ENCODE assay signal across 18 cellular contexts in the genomic region with DNA sequence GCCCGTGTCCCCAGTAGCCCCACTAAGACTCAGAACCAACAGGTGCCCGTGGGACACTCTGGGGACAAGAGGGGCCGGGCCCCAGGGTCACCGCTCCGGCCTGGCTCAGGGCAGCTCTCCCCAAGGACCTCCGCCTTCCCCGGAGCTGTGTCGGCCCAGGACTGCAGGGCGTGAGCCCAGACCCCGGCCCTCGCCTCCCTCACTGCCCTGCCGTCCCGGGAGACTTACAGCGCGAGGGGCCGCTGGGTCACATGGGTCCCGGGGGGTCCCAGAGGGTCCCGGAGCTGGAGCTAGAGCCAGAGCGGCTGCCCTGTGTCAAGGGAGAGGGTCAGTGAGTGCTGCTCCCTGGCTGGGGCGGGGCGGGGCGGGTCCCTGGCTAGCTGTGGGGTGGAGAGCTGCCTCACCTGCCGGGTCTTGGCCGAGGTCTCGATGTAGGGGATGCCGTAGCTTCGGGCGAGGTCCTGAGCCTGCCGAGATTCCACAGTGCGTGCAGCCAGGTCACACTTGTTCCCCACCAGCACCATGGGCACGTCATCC. TPM values are rescaled to one million over a fixed set of nuclear protein-coding genes. Genes with fewer than 3 reads are reported as not detected.
DNase-seq lines count a peak whose midpoint lies in the region; ATAC-seq and TF ChIP-seq lines count a peak whose summit lies in the region.
"Had no signal": no experiment of that assay in that cellular context is flagged by ENCODE, and none has a peak within 500 bp of the region (broad histone marks: within the 10 kb centered on the region; RNA-seq: fewer than 3 reads in every experiment).

No MANE protein-coding gene starts in this region.

- no peak overlapping the region for H3K4me2 ChIP-seq in MM.1S (ENCODE audit: low read depth, low read length)

- no peak overlapping the region for H3K4me3 ChIP-seq in H7 (ENCODE audit: insufficient read depth, low read depth, low read length)
- no peak overlapping the region for H3K4me3 ChIP-seq in MM.1S (ENCODE audit: low read length)
- H3K4me3 ChIP-seq: adrenal gland, prostate gland had no signal

- no peak overlapping the region for H2AFZ ChIP-seq in MM.1S (ENCODE audit: low read length)

- H4K20me1 ChIP-seq in MM.1S (ENCODE audit: insufficient read depth, low read length), result no peaks in the 10 kb centered on the region

- H3K9me3 ChIP-seq in CD4-positive, alpha-beta T cell (ENCODE audit: control insufficient read depth, low read length), result no peaks in the 10 kb centered on the region
- H3K9me3 ChIP-seq in MM.1S (replicated peaks; ENCODE audit: insufficient read depth, low read length), result no peaks in the 10 kb centered on the region
- H3K9me3 ChIP-seq: adrenal gland, heart left ventricle, prostate gland, SK-N-SH had no signal

- H3K36me3 ChIP-seq in H7 (replicated peaks; ENCODE audit: control insufficient read depth, insufficient read depth, low read length), result peaks cover 3% of the 10 kb centered on the region
- no peaks in the 10 kb centered on the region for H3K36me3 ChIP-seq in MM.1S (replicated peaks; ENCODE audit: insufficient read depth, low read length)

- CTCF ChIA-PET in CD4-positive, alpha-beta T cell (lab: Charles Lee), result no interaction called here

- no peak overlapping the region for H3K9ac ChIP-seq in MM.1S (ENCODE audit: low read length)

- no peak overlapping the region for H3K27ac Mint-ChIP-seq in CD4-positive, alpha-beta T cell
- peak overlapping the region; percentile 24 for H3K27ac Mint-ChIP-seq in endothelial cell (ENCODE audit: unreplicated experiment)
- H3K27ac Mint-ChIP-seq: stimulated activated effector memory CD8-positive, alpha-beta T cell treated with anti-CD3 and anti-CD28 coated beads, Interleukin-12 subunit alpha, Interleukin-12 subunit beta, amount 100 ng/mL, for 72 hours; T-helper 2 cell treated with Interferon-gamma antibody and Interleukin-4, amounts not matched to agents 5 μg/mL and 100 μg/mL, for 36 hours had no signal

- no peak for ATAC-seq in CD4-positive, alpha-beta T cell (ENCODE audit: poor library complexity)
- no peak for ATAC-seq in sciatic nerve
- ATAC-seq in HG02610 (IDR thresholded peaks at IDR 0.05; ENCODE audit: unreplicated experiment), result no peak
- no peak for ATAC-seq in GM19351 (IDR thresholded peaks at IDR 0.05; ENCODE audit: unreplicated experiment)
- ATAC-seq: heart left ventricle; stimulated activated effector memory CD8-positive, alpha-beta T cell treated with anti-CD3 and anti-CD28 coated beads, Interleukin-12 subunit alpha, Interleukin-12 subunit beta, amount 100 ng/mL, for 72 hours had no signal

- peaks cover 13% of the 10 kb centered on the region for H3K36me3 Mint-ChIP-seq in CD4-positive, alpha-beta T cell (ENCODE audit: low read depth)
- peaks cover 6% of the 10 kb centered on the region for H3K36me3 Mint-ChIP-seq in endothelial cell (ENCODE audit: low read depth, unreplicated experiment)

- peaks cover 17% of the 10 kb centered on the region for H3K4me1 ChIP-seq in MM.1S (ENCODE audit: low read length)

- no peak for DNase-seq in CD4-positive, alpha-beta T cell
- DNase-seq in H7, result peak; percentile 53
- no peak for DNase-seq in endothelial cell (ENCODE audit: low spot score)
- DNase-seq in sciatic nerve (ENCODE audit: low spot score), result peak; percentile 58
- no peak for DNase-seq in MM.1S
- DNase-seq: activated CD8-positive, alpha-beta memory T cell treated with anti-CD3 and anti-CD28 coated beads, Interleukin-2, amount 50 U/mL, for 4 hours; activated effector memory CD4-positive, alpha-beta T cell treated with Interleukin-2 at 50 U/mL for 16 hours; NCI-H1105; NCI-H2029 treated with DMSO at 0.1 percent for 48 hours; SK-N-SH; stimulated activated CD4-positive, alpha-beta T cell treated with anti-CD3 and anti-CD28 coated beads, Interleukin-1b, Interleukin-23, amount 100 ng/mL, for 48 hours had no signal

- no peak for TF ChIP-seq CTCF in CD4-positive, alpha-beta T cell (IDR thresholded peaks at IDR 0.05)
- no peak for TF ChIP-seq CTCF in endothelial cell (IDR thresholded peaks at IDR 0.05; ENCODE audit: unreplicated experiment)
- TF ChIP-seq CTCF in MM.1S (IDR thresholded peaks at IDR 0.05; ENCODE audit: low read length), result no peak

- peaks cover 16% of the 10 kb centered on the region for H3F3A ChIP-seq in MM.1S (ENCODE audit: insufficient read depth, low read length)

- POLR2A ChIA-PET in CD4-positive, alpha-beta T cell (lab: Charles Lee), result interaction anchor here (1.6 kb wide), 1 partner anchor 14 kb away, joined by 3 read pairs; no protein-coding TSS in a partner anchor

- intact Hi-C loops in CD4-positive, alpha-beta T cell (cut with DNase I, micrococcal nuclease), result no loop called here
- intact Hi-C loops in sciatic nerve (cut with DNase I), result no loop called here

- H3K27me3 ChIP-seq in CD4-positive, alpha-beta T cell (ENCODE audit: control insufficient read depth, insufficient read depth, low read length), result no peaks in the 10 kb centered on the region
- H3K27me3 ChIP-seq in H7 (ENCODE audit: control insufficient read depth, insufficient read depth, low read length), result peaks cover 11% of the 10 kb centered on the region
- H3K27me3 ChIP-seq in MM.1S (replicated peaks; ENCODE audit: insufficient read depth, low read length), result no peaks in the 10 kb centered on the region
- H3K27me3 ChIP-seq: adrenal gland had no signal

- no peaks in the 10 kb centered on the region for H3K9me3 Mint-ChIP-seq in CD4-positive, alpha-beta T cell
- no peaks in the 10 kb centered on the region for H3K9me3 Mint-ChIP-seq in endothelial cell (ENCODE audit: unreplicated experiment)
- H3K9me3 Mint-ChIP-seq: stimulated activated effector memory CD8-positive, alpha-beta T cell treated with anti-CD3 and anti-CD28 coated beads, Interleukin-12 subunit alpha, Interleukin-12 subunit beta, amount 100 ng/mL, for 72 hours; T-helper 2 cell treated with Interferon-gamma antibody and Interleukin-4, amounts not matched to agents 5 μg/mL and 100 μg/mL, for 36 hours had no signal

- peaks cover 18% of the 10 kb centered on the region for H3K79me2 ChIP-seq in MM.1S (ENCODE audit: low read length)

- H3K9me2 ChIP-seq in MM.1S (replicated peaks; ENCODE audit: insufficient read depth, low read length), result no peaks in the 10 kb centered on the region
- H3K9me2 ChIP-seq: SK-N-SH had no signal

- no peaks in the 10 kb centered on the region for H3K27me3 Mint-ChIP-seq in CD4-positive, alpha-beta T cell
- H3K27me3 Mint-ChIP-seq in endothelial cell (ENCODE audit: unreplicated experiment), result peaks cover 11% of the 10 kb centered on the region

- H3K4me1 Mint-ChIP-seq in CD4-positive, alpha-beta T cell (ENCODE audit: low read depth), result peaks cover 15% of the 10 kb centered on the region
- H3K4me1 Mint-ChIP-seq in endothelial cell (ENCODE audit: unreplicated experiment), result peaks cover 7% of the 10 kb centered on the region

- H3K27ac ChIP-seq in CD4-positive, alpha-beta T cell (ENCODE audit: low read depth, low read length), result no peak overlapping the region
- H3K27ac ChIP-seq in MM.1S (ENCODE audit: low read length), result no peak overlapping the region
- H3K27ac ChIP-seq: adrenal gland, prostate gland had no signal

- peak overlapping the region; percentile 42 for H3K4me3 Mint-ChIP-seq in CD4-positive, alpha-beta T cell
- no peak overlapping the region for H3K4me3 Mint-ChIP-seq in endothelial cell (ENCODE audit: unreplicated experiment)

RNA-seq across cellular contexts. Expression of gene HRAS, which starts 2.3 kb away (rescaled TPM):
- total RNA-seq in CD4-positive, alpha-beta T cell, result 10 to 100 TPM; 23.7 to 23.9 TPM
- 27.1 and 57.9 TPM in 2 replicates for total RNA-seq in H7 (2014; rRNA removed; shearing (Covaris generic))
- total RNA-seq in endothelial cell (ENCODE audit: unreplicated experiment) (92.4 TPM), sciatic nerve (45.2 TPM)

RNA-seq across cellular contexts. Expression of gene LRRC56, which starts 4.2 kb away (rescaled TPM):
- 1 to 10 TPM; 2.4 TPM for total RNA-seq in CD4-positive, alpha-beta T cell
- 1.3 and 1.5 TPM in 2 replicates for total RNA-seq in H7 (2014; rRNA removed; shearing (Covaris generic))
- total RNA-seq in endothelial cell (ENCODE audit: unreplicated experiment), result 2.6 TPM
- total RNA-seq in sciatic nerve, result 1.4 TPM

RNA-seq across cellular contexts. Expression of gene RNH1, which starts 26.1 kb away (rescaled TPM):
- total RNA-seq in CD4-positive, alpha-beta T cell, result 100 to 1,000 TPM; 131 to 132 TPM
- total RNA-seq in H7 (2014; rRNA removed; shearing (Covaris generic)), result 98.9 and 104 TPM in 2 replicates
- total RNA-seq in endothelial cell (ENCODE audit: unreplicated experiment), result 61.1 TPM
- 134 TPM for total RNA-seq in sciatic nerve

RNA-seq across cellular contexts. Expression of gene LMNTD2, which starts 27.4 kb away (rescaled TPM):
- total RNA-seq in CD4-positive, alpha-beta T cell, result 10 to 100 TPM in 1 of 2 experiments, 1 to 10 TPM in 1; 8.2 to 10.3 TPM
- total RNA-seq in H7 (2014; rRNA removed; shearing (Covaris generic)), result 2.7 and 4.0 TPM in 2 replicates
- total RNA-seq in endothelial cell (ENCODE audit: unreplicated experiment), result 4.2 TPM
- 1.3 TPM for total RNA-seq in sciatic nerve

RNA-seq across cellular contexts. Expression of gene RASSF7, which starts 27.7 kb away (rescaled TPM):
- total RNA-seq in CD4-positive, alpha-beta T cell, result 10 to 100 TPM; 14.1 to 15.7 TPM
- total RNA-seq in H7 (2014; rRNA removed; shearing (Covaris generic)), result 28.2 and 37.0 TPM in 2 replicates
- total RNA-seq in endothelial cell (ENCODE audit: unreplicated experiment) (8.9 TPM), sciatic nerve (7.5 TPM)

Comparison
In these comparisons a context has a peak if more than half of its experiments do, and no peak if none do; other contexts are left out.
1. DNase-seq: peak in H7 (single experiment) and sciatic nerve (single experiment); none in CD4-positive, alpha-beta T cell (0 of 10), endothelial cell (single experiment) and MM.1S (single experiment).